ENCODE assay signal across 14 cellular contexts in genomic region chr2:182426915-182427233, GRCh38. TPM values are rescaled to one million over a fixed set of nuclear protein-coding genes. Genes with fewer than 3 reads are reported as not detected.
A peak's percentile ranks its signal among the peaks of the same experiment; 100 is the strongest.
DNase-seq lines count a peak whose midpoint lies in the region; ATAC-seq and TF ChIP-seq lines count a peak whose summit lies in the region.
"Had no signal": no experiment of that assay in that cellular context is flagged by ENCODE, and none has a peak within 500 bp of the region (broad histone marks: within the 10 kb centered on the region; RNA-seq: fewer than 3 reads in every experiment).

PDE1A (minus strand) TSS chr2:182427036.

- H3K9ac ChIP-seq in parathyroid adenoma: no peak within 1 kb of the TSS

- DNase-seq in Right ventricle myocardium inferior (ENCODE audit: missing footprints): no peak
- DNase-seq in cardiac septum (ENCODE audit: low spot score): no peak
- no peak for DNase-seq in left cardiac atrium
- no peak for DNase-seq in erythroblast (lab: John Stamatoyannopoulos, UW)
- DNase-seq in KBM-7: no peak
- DNase-seq: activated gamma-delta T cell; effector CD4-positive, alpha-beta T cell; GF-D8; NCI-H2107; SHP77; stimulated activated naive CD4-positive, alpha-beta T cell treated with Interleukin-2 at 50 U/mL for 16 hours had no signal

- no peaks in the 10 kb centered on the region for H3K4me1 ChIP-seq in parathyroid adenoma

- ATAC-seq in Right ventricle myocardium inferior: peak; percentile 59
- ATAC-seq in left cardiac atrium: peak; percentile 63 to 72
- ATAC-seq in GM21786 (IDR thresholded peaks at IDR 0.05; ENCODE audit: unreplicated experiment): no peak
- no peak for ATAC-seq in HG03432 (IDR thresholded peaks at IDR 0.05; ENCODE audit: unreplicated experiment)

- in situ Hi-C loops in KBM-7 (cut with MboI; ENCODE audit: low pct_unique_long_range_greater_than_20kb, low sequenced_read_pairs): no loop called here

- no peaks in the 10 kb centered on the region for H3K27me3 ChIP-seq in parathyroid adenoma (ENCODE audit: control insufficient read depth, insufficient read depth, low read length)

- no peak for TF ChIP-seq CTCF in parathyroid adenoma (IDR thresholded peaks at IDR 0.05)

- intact Hi-C loops in Right ventricle myocardium inferior (cut with DNase I) (loop anchor here (5.0 kb wide), 2 partner anchors 220 to 240 kb away; no protein-coding TSS in a partner anchor), cardiac septum (cut with DNase I) (no loop called here), left cardiac atrium (cut with DNase I) (no loop called here)

- no peak for TF ChIP-seq POLR2A in erythroblast (IDR thresholded peaks at IDR 0.05; ENCODE audit: low read length)

- H3K4me2 ChIP-seq in parathyroid adenoma (ENCODE audit: low read length): no peak within 1 kb of the TSS

- no peaks in the 10 kb centered on the region for H3K9me3 ChIP-seq in parathyroid adenoma (ENCODE audit: control insufficient read depth, low read length)

- H3K4me3 ChIP-seq in parathyroid adenoma (ENCODE audit: low read depth, low read length): peak within 1 kb of the TSS; percentile 23

- H3K79me2 ChIP-seq in parathyroid adenoma: no peaks in the 10 kb centered on the region

- H3K36me3 ChIP-seq in parathyroid adenoma (ENCODE audit: control insufficient read depth, insufficient read depth, low read length): no peaks in the 10 kb centered on the region

- no peak within 1 kb of the TSS for H2AFZ ChIP-seq in parathyroid adenoma

- no peak within 1 kb of the TSS for H3K27ac ChIP-seq in parathyroid adenoma

RNA-seq across cellular contexts. Expression of gene PDE1A, which starts in this region (rescaled TPM):
- total RNA-seq in Right ventricle myocardium inferior (14.6 TPM), cardiac septum (9.6 TPM), left cardiac atrium (10 to 100 TPM; 11.0 to 11.2 TPM)

Comparison
In these comparisons a context has a peak if more than half of its experiments do, and no peak if none do; other contexts are left out.
1. ATAC-seq: peak in Right ventricle myocardium inferior (single experiment) and left cardiac atrium (2 of 2); none in GM21786 (single experiment) and HG03432 (single experiment).